In genomic region chr12:22048351-22049041, GRCh38 we compare ENCODE assay signal across 22 cellular contexts. TPM values are rescaled to one million over a fixed set of nuclear protein-coding genes. Genes with fewer than 3 reads are reported as not detected.
A peak's percentile ranks its signal among the peaks of the same experiment; 100 is the strongest.
DNase-seq lines count a peak whose midpoint lies in the region; ATAC-seq, FAIRE-seq and TF ChIP-seq lines count a peak whose summit lies in the region.
"Had no signal": no experiment of that assay in that cellular context is flagged by ENCODE, and none has a peak within 500 bp of the region (broad histone marks: within the 10 kb centered on the region; RNA-seq: fewer than 3 reads in every experiment).

No MANE protein-coding gene starts in this region.

- peak overlapping the region; percentile 16 for H3K9ac ChIP-seq in iPS-15b (ENCODE audit: low read depth, low read length)

- no peak for ATAC-seq in activated naive CD8-positive, alpha-beta T cell treated with anti-CD3 and anti-CD28 coated beads, Interleukin-2, amount 50 U/mL, for 24 hours
- no peak for ATAC-seq in activated B cell treated with CpG ODN at 0.5 μM for 24 hours (ENCODE audit: low read depth)
- no peak for ATAC-seq in left cardiac atrium
- no peak for ATAC-seq in HG02938 (IDR thresholded peaks at IDR 0.05; ENCODE audit: unreplicated experiment)
- ATAC-seq: esophagus mucosa had no signal

- H3K27ac Mint-ChIP-seq in activated naive CD8-positive, alpha-beta T cell, result no peak overlapping the region
- H3K27ac Mint-ChIP-seq in activated naive CD8-positive, alpha-beta T cell treated with anti-CD3 and anti-CD28 coated beads, Interleukin-2, amount 50 U/mL, for 24 hours, result no peak overlapping the region
- no peak overlapping the region for H3K27ac Mint-ChIP-seq in activated B cell treated with CpG ODN at 0.5 μM for 24 hours
- H3K27ac Mint-ChIP-seq: activated T-helper 2 cell treated with anti-CD3 and anti-CD28 coated beads, Interferon-gamma antibody, Interleukin-2, Interleukin-4, amounts not matched to agents 10 μg/mL and 5 μg/mL and 100 μg/mL, durations not matched to agents 14 hours and 24 hours and 36 hours had no signal

- no peak for FAIRE-seq in small intestine (lab: Jason Lieb, UNC)
- FAIRE-seq: GM12892, TTC549 had no signal

- POLR2A ChIA-PET in activated B cell treated with CpG ODN at 0.5 μM for 24 hours (lab: Charles Lee), result no interaction called here

- DNase-seq in activated naive CD8-positive, alpha-beta T cell treated with anti-CD3 and anti-CD28 coated beads, Interleukin-2, amount 50 U/mL, for 24 hours, result no peak
- DNase-seq in activated B cell treated with CpG ODN at 0.5 μM for 24 hours (no peak), small intestine (peak; percentile 60), left cardiac atrium (no peak), SK-N-DZ (ENCODE audit: low spot score) (no peak)
- DNase-seq: activated CD4-positive, alpha-beta T cell treated with anti-CD3 and anti-CD28 coated beads for 48 hours; DMS 273 treated with DMSO at 0.1 percent for 48 hours; dorsolateral prefrontal cortex; immature natural killer cell; KG1; NCI-H187; stimulated activated CD4-positive, alpha-beta T cell treated with anti-CD3 and anti-CD28 coated beads, Interleukin-4, amount 100 ng/mL, for 24 hours had no signal

- CTCF ChIA-PET in activated B cell treated with CpG ODN at 0.5 μM for 24 hours (lab: Charles Lee), result interaction anchor here (1.1 kb wide), 1 partner anchor 11 kb away, joined by 3 read pairs; no protein-coding TSS in a partner anchor

- H3K27me3 ChIP-seq in iPS-15b (ENCODE audit: control insufficient read depth, insufficient read depth, low read length) (no peaks in the 10 kb centered on the region), small intestine (ENCODE audit: control insufficient read depth in 2 of 2, insufficient read depth in 2 of 2, low read length in 2 of 2) (no peaks in the 10 kb centered on the region)
- H3K27me3 ChIP-seq: dorsolateral prefrontal cortex had no signal

- WGBS in small intestine, 3 donors, result 33 to 47% (median 35%) methylated on average over 4 of the region's 4 CpGs

- H3K36me3 ChIP-seq in iPS-15b (ENCODE audit: control insufficient read depth, insufficient read depth, low read length), result no peaks in the 10 kb centered on the region
- peaks cover 0 to 3% of the 10 kb centered on the region in 2 donors for H3K36me3 ChIP-seq in small intestine (ENCODE audit: control insufficient read depth in 2 of 2, insufficient read depth in 2 of 2, low read length in 2 of 2)
- H3K36me3 ChIP-seq: prostate gland had no signal

- H3K36me3 Mint-ChIP-seq in activated naive CD8-positive, alpha-beta T cell, result peaks cover 7% of the 10 kb centered on the region
- peaks cover 8% of the 10 kb centered on the region for H3K36me3 Mint-ChIP-seq in activated naive CD8-positive, alpha-beta T cell treated with anti-CD3 and anti-CD28 coated beads, Interleukin-2, amount 50 U/mL, for 24 hours (ENCODE audit: low read depth)
- peaks cover 9% of the 10 kb centered on the region for H3K36me3 Mint-ChIP-seq in activated B cell treated with CpG ODN at 0.5 μM for 24 hours (ENCODE audit: low read depth)

- H3K9me3 Mint-ChIP-seq in activated naive CD8-positive, alpha-beta T cell (ENCODE audit: low read depth), result no peaks in the 10 kb centered on the region
- H3K9me3 Mint-ChIP-seq in activated naive CD8-positive, alpha-beta T cell treated with anti-CD3 and anti-CD28 coated beads, Interleukin-2, amount 50 U/mL, for 24 hours, result no peaks in the 10 kb centered on the region
- H3K9me3 Mint-ChIP-seq in activated B cell treated with CpG ODN at 0.5 μM for 24 hours, result no peaks in the 10 kb centered on the region
- H3K9me3 Mint-ChIP-seq: activated T-helper 2 cell treated with anti-CD3 and anti-CD28 coated beads, Interferon-gamma antibody, Interleukin-2, Interleukin-4, amounts not matched to agents 10 μg/mL and 5 μg/mL and 100 μg/mL, durations not matched to agents 14 hours and 24 hours and 36 hours; immature natural killer cell had no signal

- H3K4me1 ChIP-seq in iPS-15b (ENCODE audit: control insufficient read depth, insufficient read depth, low read length), result peaks cover 22% of the 10 kb centered on the region
- H3K4me1 ChIP-seq in small intestine (ENCODE audit: control insufficient read depth in 2 of 2, insufficient read depth in 1 of 2, low read depth in 1 of 2, low read length in 1 of 2), result peaks cover 8 to 16% of the 10 kb centered on the region in 2 donors
- H3K4me1 ChIP-seq: prostate gland had no signal

- H3K4me3 Mint-ChIP-seq in activated naive CD8-positive, alpha-beta T cell, result peak overlapping the region; percentile 38
- no peak overlapping the region for H3K4me3 Mint-ChIP-seq in activated naive CD8-positive, alpha-beta T cell treated with anti-CD3 and anti-CD28 coated beads, Interleukin-2, amount 50 U/mL, for 24 hours
- peak overlapping the region; percentile 36 for H3K4me3 Mint-ChIP-seq in activated B cell treated with CpG ODN at 0.5 μM for 24 hours

- H3K9me3 ChIP-seq in iPS-15b (ENCODE audit: control insufficient read depth, insufficient read depth, low read length) (no peaks in the 10 kb centered on the region), small intestine (ENCODE audit: control insufficient read depth, low read depth) (no peaks in the 10 kb centered on the region)
- H3K9me3 ChIP-seq: prostate gland had no signal

- no peak for TF ChIP-seq CTCF in activated B cell treated with CpG ODN at 0.5 μM for 24 hours (IDR thresholded peaks at IDR 0.05)

- H3K27ac ChIP-seq in small intestine (ENCODE audit: low read depth in 1 of 2, low read length in 1 of 2), result peak overlapping the region; percentile 6 to 55
- H3K27ac ChIP-seq: prostate gland, RWPE1 had no signal

- H3K4me1 Mint-ChIP-seq in activated naive CD8-positive, alpha-beta T cell (ENCODE audit: low read depth), result peaks cover 39% of the 10 kb centered on the region
- H3K4me1 Mint-ChIP-seq in activated naive CD8-positive, alpha-beta T cell treated with anti-CD3 and anti-CD28 coated beads, Interleukin-2, amount 50 U/mL, for 24 hours, result peaks cover 32% of the 10 kb centered on the region
- peaks cover 15% of the 10 kb centered on the region for H3K4me1 Mint-ChIP-seq in activated B cell treated with CpG ODN at 0.5 μM for 24 hours

- H3K27me3 Mint-ChIP-seq in activated naive CD8-positive, alpha-beta T cell, result no peaks in the 10 kb centered on the region
- H3K27me3 Mint-ChIP-seq in activated naive CD8-positive, alpha-beta T cell treated with anti-CD3 and anti-CD28 coated beads, Interleukin-2, amount 50 U/mL, for 24 hours, result no peaks in the 10 kb centered on the region
- no peaks in the 10 kb centered on the region for H3K27me3 Mint-ChIP-seq in activated B cell treated with CpG ODN at 0.5 μM for 24 hours

- intact Hi-C loops in activated B cell treated with CpG ODN at 0.5 μM for 24 hours (cut with micrococcal nuclease), result no loop called here
- intact Hi-C loops in left cardiac atrium (cut with DNase I), result no loop called here

- peak overlapping the region; percentile 19 for H3K4me3 ChIP-seq in iPS-15b (ENCODE audit: low read depth, low read length)
- peak overlapping the region in 1 of 2 donors; percentile 46 for H3K4me3 ChIP-seq in small intestine (ENCODE audit: low read depth in 1 of 2, low read length in 2 of 2)
- H3K4me3 ChIP-seq: prostate gland, smooth muscle cell had no signal

RNA-seq across cellular contexts. Expression of gene CMAS, which starts 2.5 kb away (rescaled TPM):
- total RNA-seq in activated B cell treated with CpG ODN at 0.5 μM for 24 hours (15.8 and 16.2 TPM in 2 replicates), left cardiac atrium (10 to 100 TPM; 42.2 to 48.0 TPM)
- 100 to 1,000 TPM in 2 of 3 donors, 10 to 100 TPM in 1; 90.4 to 215 (median 135) TPM for polyA plus RNA-seq in small intestine
- 52.4 and 60.2 TPM in 2 replicates for polyA plus RNA-seq in SK-N-DZ (2014; cell fraction: cytosol; rRNA removed)
- polyA plus RNA-seq in SK-N-DZ (2014; cell fraction: nucleus; rRNA removed), result 38.3 and 49.1 TPM in 2 replicates
